In genomic region chr2:152472524-152472923, GRCh38 we compare ENCODE assay signal across 1 cellular context.
TF ChIP-seq lines count a peak whose summit lies in the region.

No MANE protein-coding gene starts in this region.

TF ChIP-seq in HepG2, 621 proteins besides CTCF, POLR2A, EP300 and RAD21 (continued from another document):
- TF ChIP-seq, protein P1, sequence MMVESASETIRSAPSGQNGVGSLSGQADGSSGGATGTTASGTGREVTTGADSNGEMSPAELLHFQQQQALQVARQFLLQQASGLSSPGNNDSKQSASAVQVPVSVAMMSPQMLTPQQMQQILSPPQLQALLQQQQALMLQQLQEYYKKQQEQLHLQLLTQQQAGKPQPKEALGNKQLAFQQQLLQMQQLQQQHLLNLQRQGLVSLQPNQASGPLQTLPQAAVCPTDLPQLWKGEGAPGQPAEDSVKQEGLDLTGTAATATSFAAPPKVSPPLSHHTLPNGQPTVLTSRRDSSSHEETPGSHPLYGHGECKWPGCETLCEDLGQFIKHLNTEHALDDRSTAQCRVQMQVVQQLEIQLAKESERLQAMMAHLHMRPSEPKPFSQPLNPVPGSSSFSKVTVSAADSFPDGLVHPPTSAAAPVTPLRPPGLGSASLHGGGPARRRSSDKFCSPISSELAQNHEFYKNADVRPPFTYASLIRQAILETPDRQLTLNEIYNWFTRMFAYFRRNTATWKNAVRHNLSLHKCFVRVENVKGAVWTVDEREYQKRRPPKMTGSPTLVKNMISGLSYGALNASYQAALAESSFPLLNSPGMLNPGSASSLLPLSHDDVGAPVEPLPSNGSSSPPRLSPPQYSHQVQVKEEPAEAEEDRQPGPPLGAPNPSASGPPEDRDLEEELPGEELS (CRISPR knock-in tag; IDR thresholded peaks at IDR 0.05): peak; percentile 52; the same call in 1 of the 2 replicates
- TF ChIP-seq, protein P2, sequence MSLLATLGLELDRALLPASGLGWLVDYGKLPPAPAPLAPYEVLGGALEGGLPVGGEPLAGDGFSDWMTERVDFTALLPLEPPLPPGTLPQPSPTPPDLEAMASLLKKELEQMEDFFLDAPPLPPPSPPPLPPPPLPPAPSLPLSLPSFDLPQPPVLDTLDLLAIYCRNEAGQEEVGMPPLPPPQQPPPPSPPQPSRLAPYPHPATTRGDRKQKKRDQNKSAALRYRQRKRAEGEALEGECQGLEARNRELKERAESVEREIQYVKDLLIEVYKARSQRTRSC (CRISPR knock-in tag; IDR thresholded peaks at IDR 0.05; ENCODE audit: low read depth): no peak
- TF ChIP-seq ZBTB7B (CRISPR knock-in tag; IDR thresholded peaks at IDR 0.05) (peak; percentile 35; the same call in 1 of the 2 replicates), MAFF (IDR thresholded peaks at IDR 0.05; ENCODE audit: low read depth, low read length) (no peak), HOXA3 (CRISPR knock-in tag; IDR thresholded peaks at IDR 0.05) (peak; percentile 52; the same call in 1 of the 2 replicates), ZMYM4 (CRISPR knock-in tag; IDR thresholded peaks at IDR 0.05) (peak; percentile 80), NCOA5 (CRISPR knock-in tag; IDR thresholded peaks at IDR 0.05) (no peak), SRF (IDR thresholded peaks at IDR 0.05; ENCODE audit: low read depth, low read length) (no peak), ZNF142 (CRISPR knock-in tag; IDR thresholded peaks at IDR 0.05) (no peak), ZNF83 (CRISPR knock-in tag; IDR thresholded peaks at IDR 0.05; ENCODE audit: borderline replicate concordance) (no peak), LCORL (IDR thresholded peaks at IDR 0.05) (no peak), LCORL (CRISPR knock-in tag; IDR thresholded peaks at IDR 0.05) (peak; percentile 26; the same call in 1 of the 2 replicates), RBM22 (optimal IDR thresholded peaks at IDR 0.05; ENCODE audit: low read length) (peak; percentile 94), DDIT3 (CRISPR knock-in tag; IDR thresholded peaks at IDR 0.05) (no peak), DR1 (CRISPR knock-in tag; IDR thresholded peaks at IDR 0.05) (no peak), ZNF331 (CRISPR knock-in tag; IDR thresholded peaks at IDR 0.05) (peak; percentile 37; the same call in 1 of the 2 replicates), SOX13 (IDR thresholded peaks at IDR 0.05) (peak; percentile 24; the same call in 1 of the 2 replicates), SOX13 (CRISPR knock-in tag; conservative IDR thresholded peaks at IDR 0.05 in 1 of 2, IDR thresholded peaks at IDR 0.05 in 1 of 2) (peak in 1 of 2 experiments; percentile 67; a peak in 2 of 4 replicates), ZNF772 (CRISPR knock-in tag; IDR thresholded peaks at IDR 0.05) (no peak), NR1H2 (CRISPR knock-in tag; IDR thresholded peaks at IDR 0.05; ENCODE audit: borderline replicate concordance, low read depth) (no peak), ERF (CRISPR knock-in tag; IDR thresholded peaks at IDR 0.05) (0 out of 2 replicates have a peak, but pooled peaks have one; percentile 31), KDM4B (CRISPR knock-in tag; IDR thresholded peaks at IDR 0.05) (no peak), REL (CRISPR knock-in tag; conservative IDR thresholded peaks at IDR 0.05) (0 out of 2 replicates have a peak, but pooled peaks have one; percentile 49), ZNF230 (CRISPR knock-in tag; IDR thresholded peaks at IDR 0.05) (no peak), ZNF329 (CRISPR knock-in tag; IDR thresholded peaks at IDR 0.05; ENCODE audit: low read depth) (no peak), ZNF878 (CRISPR knock-in tag; IDR thresholded peaks at IDR 0.05) (no peak), ZNF780A (CRISPR knock-in tag; IDR thresholded peaks at IDR 0.05) (peak; percentile 49; the same call in 1 of the 2 replicates), CREM (IDR thresholded peaks at IDR 0.05) (peak; percentile 41; the same call in 1 of the 2 replicates), CREM (CRISPR knock-in tag; IDR thresholded peaks at IDR 0.05) (no peak), ZNF160 (CRISPR knock-in tag; IDR thresholded peaks at IDR 0.05) (no peak), ZNF644 (CRISPR knock-in tag; IDR thresholded peaks at IDR 0.05; ENCODE audit: low read depth) (0 out of 2 replicates have a peak, but pooled peaks have one; percentile 45), RXRA (CRISPR knock-in tag; IDR thresholded peaks at IDR 0.05) (no peak), ZNF383 (CRISPR knock-in tag; IDR thresholded peaks at IDR 0.05; ENCODE audit: borderline replicate concordance) (no peak), FOSL2 (CRISPR knock-in tag; IDR thresholded peaks at IDR 0.05) (peak; percentile 55; the same call in 1 of the 2 replicates), PAXIP1 (CRISPR knock-in tag; conservative IDR thresholded peaks at IDR 0.05) (peak; percentile 36; the same call in 1 of the 2 replicates), BCL3 (CRISPR knock-in tag; IDR thresholded peaks at IDR 0.05) (no peak)
- TF ChIP-seq, protein P3, sequence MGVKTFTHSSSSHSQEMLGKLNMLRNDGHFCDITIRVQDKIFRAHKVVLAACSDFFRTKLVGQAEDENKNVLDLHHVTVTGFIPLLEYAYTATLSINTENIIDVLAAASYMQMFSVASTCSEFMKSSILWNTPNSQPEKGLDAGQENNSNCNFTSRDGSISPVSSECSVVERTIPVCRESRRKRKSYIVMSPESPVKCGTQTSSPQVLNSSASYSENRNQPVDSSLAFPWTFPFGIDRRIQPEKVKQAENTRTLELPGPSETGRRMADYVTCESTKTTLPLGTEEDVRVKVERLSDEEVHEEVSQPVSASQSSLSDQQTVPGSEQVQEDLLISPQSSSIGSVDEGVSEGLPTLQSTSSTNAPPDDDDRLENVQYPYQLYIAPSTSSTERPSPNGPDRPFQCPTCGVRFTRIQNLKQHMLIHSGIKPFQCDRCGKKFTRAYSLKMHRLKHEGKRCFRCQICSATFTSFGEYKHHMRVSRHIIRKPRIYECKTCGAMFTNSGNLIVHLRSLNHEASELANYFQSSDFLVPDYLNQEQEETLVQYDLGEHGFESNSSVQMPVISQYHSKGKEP (CRISPR knock-in tag; IDR thresholded peaks at IDR 0.05): no peak
- TF ChIP-seq, protein P4, sequence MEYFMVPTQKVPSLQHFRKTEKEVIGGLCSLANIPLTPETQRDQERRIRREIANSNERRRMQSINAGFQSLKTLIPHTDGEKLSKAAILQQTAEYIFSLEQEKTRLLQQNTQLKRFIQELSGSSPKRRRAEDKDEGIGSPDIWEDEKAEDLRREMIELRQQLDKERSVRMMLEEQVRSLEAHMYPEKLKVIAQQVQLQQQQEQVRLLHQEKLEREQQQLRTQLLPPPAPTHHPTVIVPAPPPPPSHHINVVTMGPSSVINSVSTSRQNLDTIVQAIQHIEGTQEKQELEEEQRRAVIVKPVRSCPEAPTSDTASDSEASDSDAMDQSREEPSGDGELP (IDR thresholded peaks at IDR 0.05; ENCODE audit: borderline replicate concordance, low read depth): no peak
